Comparison of ENCODE assay signal across 8 cellular contexts in the genomic region with DNA sequence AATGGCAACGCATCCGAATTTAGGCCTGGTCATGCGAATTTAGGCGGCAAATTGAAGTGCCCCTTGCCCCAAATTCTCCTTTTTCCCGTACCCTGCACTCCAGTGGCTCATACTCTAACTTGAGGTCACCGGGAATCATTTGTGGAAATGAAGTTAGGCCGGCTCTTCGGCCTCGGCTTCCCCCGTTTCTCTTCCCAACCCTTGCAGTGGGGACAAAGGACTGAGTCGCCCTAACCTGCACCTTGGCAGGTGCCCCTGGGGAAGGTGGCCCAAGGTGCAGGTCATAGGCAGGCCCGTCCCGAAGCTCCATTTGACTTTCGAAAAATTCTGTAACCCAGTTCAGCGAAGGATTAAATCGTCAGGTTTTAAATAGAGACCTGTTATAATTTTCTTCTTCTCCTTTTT. TPM values are rescaled to one million over a fixed set of nuclear protein-coding genes. Genes with fewer than 3 reads are reported as not detected.
DNase-seq lines count a peak whose midpoint lies in the region; ATAC-seq and TF ChIP-seq lines count a peak whose summit lies in the region.

No MANE protein-coding gene starts in this region.

- no peak for DNase-seq in LNCaP clone FGC (ENCODE audit: low read depth)
- DNase-seq in HK-2 (ENCODE audit: unreplicated experiment): no peak
- DNase-seq in stimulated activated CD4-positive, alpha-beta T cell treated with anti-CD3 and anti-CD28 coated beads, Interleukin-2, amount 100 ng/mL, for 48 hours: no peak
- no peak for DNase-seq in cerebellar nuclear complex (lab: John Stamatoyannopoulos, UW)

- no peaks in the 10 kb centered on the region for H3K36me3 ChIP-seq in ES-I3 (ENCODE audit: insufficient read depth, low read length)
- H3K36me3 ChIP-seq in ectodermal cell (ENCODE audit: control insufficient read depth, insufficient read depth, low read length): no peaks in the 10 kb centered on the region

- H3K9me3 Mint-ChIP-seq in nephron: no peaks in the 10 kb centered on the region

- no peak for TF ChIP-seq CTCF in LNCaP clone FGC (IDR thresholded peaks at IDR 0.05; ENCODE audit: control insufficient read depth, extremely low read depth, insufficient read depth)
- no peak for TF ChIP-seq CTCF in nephron (IDR thresholded peaks at IDR 0.05; ENCODE audit: unreplicated experiment in 3 of 3)

- H3K4me1 ChIP-seq in ES-I3 (ENCODE audit: insufficient read depth, low read length): 0 out of 2 replicates have a peak, but pooled peaks cover 3% of the 10 kb centered on the region
- peaks cover 3% of the 10 kb centered on the region for H3K4me1 ChIP-seq in ectodermal cell (ENCODE audit: control insufficient read depth, insufficient read depth, low read length)

- H3K4me1 Mint-ChIP-seq in nephron: peaks cover 20% of the 10 kb centered on the region

- H3K9me3 ChIP-seq in ES-I3 (ENCODE audit: control insufficient read depth, insufficient read depth, low read length) (no peaks in the 10 kb centered on the region), ectodermal cell (ENCODE audit: control insufficient read depth, low read length) (no peaks in the 10 kb centered on the region)

- peak overlapping the region; percentile 90 for H3K9ac ChIP-seq in ES-I3 (ENCODE audit: low read depth, low read length)

- H3K4me3 Mint-ChIP-seq in nephron: peak overlapping the region; percentile 85 to 91 (median 89)

- H3K27ac ChIP-seq in ectodermal cell (ENCODE audit: insufficient read depth, low read depth, low read length, poor library complexity, severe bottlenecking): peak overlapping the region; percentile 76

- H3K4me3 ChIP-seq in LNCaP clone FGC (ENCODE audit: low read depth, low read length): peak overlapping the region; percentile 68
- peak overlapping the region; percentile 56 for H3K4me3 ChIP-seq in ectodermal cell (ENCODE audit: insufficient read depth, low read depth, low read length)

- peak overlapping the region; percentile 61 to 95 (median 94) for H3K27ac Mint-ChIP-seq in nephron

- no peaks in the 10 kb centered on the region for H3K27me3 Mint-ChIP-seq in nephron (ENCODE audit: low read depth)

- H3K36me3 Mint-ChIP-seq in nephron (ENCODE audit: low read depth): peaks cover 4% of the 10 kb centered on the region

- ATAC-seq in HG03159 (IDR thresholded peaks at IDR 0.05; ENCODE audit: unreplicated experiment): no peak

- 40% methylated on average over 16 of the region's 16 CpGs for WGBS in ectodermal cell, 2 experiments

- H3K27me3 ChIP-seq in ectodermal cell (ENCODE audit: control insufficient read depth, insufficient read depth, low read length, poor library complexity, severe bottlenecking): no peaks in the 10 kb centered on the region

RNA-seq across cellular contexts. Expression of a gene that starts 0.8 kb away (rescaled TPM):
- 30.3 TPM for polyA plus RNA-seq in ectodermal cell (2013, experiment 1 of 4)
- 27.3 TPM for polyA plus RNA-seq in ectodermal cell (2013, experiment 2 of 4)
- polyA plus RNA-seq in ectodermal cell (2013, experiment 3 of 4): 30.6 TPM
- polyA plus RNA-seq in ectodermal cell (2013, experiment 4 of 4): 29.4 TPM

RNA-seq across cellular contexts. Expression of a gene that starts 48.9 kb away (rescaled TPM):
- polyA plus RNA-seq in ectodermal cell (2013, experiment 1 of 4): 62.2 TPM
- 58.4 TPM for polyA plus RNA-seq in ectodermal cell (2013, experiment 2 of 4)
- 46.6 TPM for polyA plus RNA-seq in ectodermal cell (2013, experiment 3 of 4)
- 48.4 TPM for polyA plus RNA-seq in ectodermal cell (2013, experiment 4 of 4)
